ENCODE assay signal across 27 cellular contexts in the genomic region with DNA sequence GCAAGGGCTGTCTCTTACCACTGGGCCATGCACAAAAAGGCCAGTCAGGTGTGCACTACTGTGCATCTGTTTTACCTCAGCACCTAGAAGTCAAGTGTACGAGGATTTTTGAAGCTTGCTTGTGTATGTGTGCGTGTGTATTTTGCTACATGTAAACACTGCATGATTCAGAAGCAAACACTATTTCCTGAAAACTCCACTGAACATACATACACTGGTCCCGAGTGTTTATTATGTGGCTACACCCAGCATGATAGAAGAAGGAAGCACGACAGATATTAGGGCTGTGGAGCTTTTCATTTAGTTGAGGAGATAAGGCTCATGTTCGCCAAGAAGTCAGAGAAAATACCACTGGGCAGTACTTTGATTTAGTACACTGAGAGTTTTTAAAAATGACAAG.
"Had no signal": no experiment of that assay in that cellular context is flagged by ENCODE, and none has a peak within 500 bp of the region (broad histone marks: within the 10 kb centered on the region; RNA-seq: fewer than 3 reads in every experiment).

No MANE protein-coding gene starts in this region.

- H3K4me1 Mint-ChIP-seq: endodermal cell, mesothelial cell of epicardium, nephron, neural progenitor cell had no signal

- H3K27ac ChIP-seq: colonic mucosa, epithelial cell of prostate, gastrocnemius medialis, neural progenitor cell, parathyroid adenoma, right lobe of liver, thyroid gland had no signal

- ATAC-seq: esophagus mucosa; gastrocnemius medialis; left lobe of liver; naive thymus-derived CD4-positive, alpha-beta T cell; right lobe of liver had no signal

- H3K4me3 ChIP-seq: colonic mucosa, gastrocnemius medialis, lung, neural progenitor cell, right lobe of liver, stomach, thyroid gland had no signal

- H3K36me3 ChIP-seq: neural progenitor cell had no signal

- H3K9me3 Mint-ChIP-seq: dendritic cell treated with granulocyte-macrophage colony-stimulating factor and Interleukin-4, amounts not matched to agents 40 ng/mL and 50 ng/mL, for 4 days; endodermal cell; mesothelial cell of epicardium; naive thymus-derived CD4-positive, alpha-beta T cell; nephron; neural progenitor cell; type B pancreatic cell had no signal

- H3K27me3 ChIP-seq: colonic mucosa, gastrocnemius medialis, neural progenitor cell, right lobe of liver, stomach, thyroid gland had no signal

- H3K27ac Mint-ChIP-seq: dendritic cell treated with granulocyte-macrophage colony-stimulating factor and Interleukin-4, amounts not matched to agents 40 ng/mL and 50 ng/mL, for 4 days; endodermal cell; mesothelial cell of epicardium; nephron; neural progenitor cell; progenitor cell of endocrine pancreas; type B pancreatic cell had no signal

- H3K27me3 Mint-ChIP-seq: dendritic cell treated with granulocyte-macrophage colony-stimulating factor and Interleukin-4, amounts not matched to agents 40 ng/mL and 50 ng/mL, for 4 days; naive thymus-derived CD4-positive, alpha-beta T cell; progenitor cell of endocrine pancreas; type B pancreatic cell had no signal

- FAIRE-seq: keratinocyte, small intestine had no signal

- H3K9me3 ChIP-seq: colonic mucosa, gastrocnemius medialis, right lobe of liver, stomach, thyroid gland had no signal

- DNase-seq: colonic mucosa; effector CD8-positive, alpha-beta T cell; endodermal cell; foreskin fibroblast; gastrocnemius medialis; head of caudate nucleus; mesenchymal stem cell; naive thymus-derived CD4-positive, alpha-beta T cell; right lobe of liver; small intestine; stimulated activated CD4-positive, alpha-beta T cell treated with anti-CD3 and anti-CD28 coated beads, Interleukin-15, amount 100 ng/mL, for 24 hours; stimulated activated CD4-positive, alpha-beta T cell treated with anti-CD3 and anti-CD28 coated beads, Interleukin-2, amount 100 ng/mL, for 48 hours; stimulated activated naive CD4-positive, alpha-beta T cell treated with Interleukin-2 at 50 U/mL for 16 hours; stomach; thyroid gland had no signal

- H3K4me1 ChIP-seq: colonic mucosa, gastrocnemius medialis, neural progenitor cell, parathyroid adenoma, right lobe of liver, stomach, thyroid gland had no signal

- H3K4me3 Mint-ChIP-seq: dendritic cell treated with granulocyte-macrophage colony-stimulating factor and Interleukin-4, amounts not matched to agents 40 ng/mL and 50 ng/mL, for 4 days; endodermal cell; mesothelial cell of epicardium; naive thymus-derived CD4-positive, alpha-beta T cell; nephron; neural progenitor cell; type B pancreatic cell had no signal
